Comparison of ENCODE assay signal across 14 cellular contexts in the genomic region with DNA sequence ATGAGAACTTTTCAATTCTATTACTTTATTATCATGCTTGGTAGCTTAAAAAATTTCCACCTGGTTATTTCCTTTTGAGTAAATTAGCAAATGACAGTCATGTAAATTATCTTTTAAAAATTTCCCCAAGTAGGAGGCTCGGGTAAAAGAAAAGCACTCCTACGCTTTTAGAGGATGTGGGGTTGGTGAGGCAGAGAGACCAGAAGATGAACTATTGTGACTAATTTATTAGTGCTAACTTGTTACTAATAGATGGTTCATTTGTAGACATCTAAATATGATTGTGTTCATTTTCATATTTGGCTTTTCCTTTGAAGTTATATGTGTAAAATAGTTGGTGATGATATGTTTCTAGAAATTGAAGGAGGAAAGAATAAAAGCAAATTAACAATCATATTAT. TPM values are rescaled to one million over a fixed set of nuclear protein-coding genes. Genes with fewer than 3 reads are reported as not detected.
A peak's percentile ranks its signal among the peaks of the same experiment; 100 is the strongest.
DNase-seq lines count a peak whose midpoint lies in the region; ATAC-seq and TF ChIP-seq lines count a peak whose summit lies in the region.
"Had no signal": no experiment of that assay in that cellular context is flagged by ENCODE, and none has a peak within 500 bp of the region (broad histone marks: within the 10 kb centered on the region; RNA-seq: fewer than 3 reads in every experiment).

No MANE protein-coding gene starts in this region.

- no peaks in the 10 kb centered on the region for H3K9me3 ChIP-seq in upper lobe of right lung
- H3K9me3 ChIP-seq: esophagus squamous epithelium had no signal

- DNase-seq in T-helper 1 cell (no peak), AML-193 (lab: John Stamatoyannopoulos, UW) (no peak), NCI-H1417 treated with DMSO at 0.1 percent for 48 hours (lab: John Stamatoyannopoulos, UW) (no peak), upper lobe of right lung (no peak)
- DNase-seq in central memory CD8-positive, alpha-beta T cell (ENCODE audit: low spot score in 2 of 2): no peak
- DNase-seq: amniotic stem cell, esophagus squamous epithelium, NCI-H2227 treated with DMSO at 0.1 percent for 48 hours, substantia nigra had no signal

- ATAC-seq in GM19467 (IDR thresholded peaks at IDR 0.05; ENCODE audit: unreplicated experiment): peak; percentile 72
- ATAC-seq in HG03060 (IDR thresholded peaks at IDR 0.05; ENCODE audit: low read depth, unreplicated experiment): peak; percentile 61
- no peak for ATAC-seq in central memory CD8-positive, alpha-beta T cell (replicated peaks; ENCODE audit: extremely low read depth, poor library complexity, severe bottlenecking)
- no peak for ATAC-seq in upper lobe of right lung

- intact Hi-C loops in upper lobe of right lung (cut with DNase I): no loop called here

- no peak for TF ChIP-seq CTCF in upper lobe of right lung (IDR thresholded peaks at IDR 0.05)

- H3K27ac Mint-ChIP-seq in T-helper 1 cell treated with Interleukin-12 subunit alpha and Interleukin-12 subunit beta and Interleukin-4 antibody, amounts not matched to agents 30 μg/mL and 1 μg/mL, for 36 hours: peak overlapping the region; percentile 74
- peak overlapping the region; percentile 41 for H3K27ac Mint-ChIP-seq in central memory CD8-positive, alpha-beta T cell (ENCODE audit: low read depth)

- H3K27ac ChIP-seq in upper lobe of right lung: no peak overlapping the region
- H3K27ac ChIP-seq: 22Rv1, esophagus squamous epithelium had no signal

- H3K27me3 ChIP-seq in upper lobe of right lung: no peaks in the 10 kb centered on the region
- H3K27me3 ChIP-seq: esophagus squamous epithelium had no signal

- no peaks in the 10 kb centered on the region for H3K36me3 ChIP-seq in upper lobe of right lung

- no peaks in the 10 kb centered on the region for H3K27me3 Mint-ChIP-seq in T-helper 1 cell treated with Interleukin-12 subunit alpha and Interleukin-12 subunit beta and Interleukin-4 antibody, amounts not matched to agents 30 μg/mL and 1 μg/mL, for 36 hours (ENCODE audit: low read depth)
- H3K27me3 Mint-ChIP-seq in central memory CD8-positive, alpha-beta T cell: no peaks in the 10 kb centered on the region

- peaks cover 44% of the 10 kb centered on the region for H3K4me1 Mint-ChIP-seq in T-helper 1 cell treated with Interleukin-12 subunit alpha and Interleukin-12 subunit beta and Interleukin-4 antibody, amounts not matched to agents 30 μg/mL and 1 μg/mL, for 36 hours (ENCODE audit: low read depth)
- peaks cover 66% of the 10 kb centered on the region for H3K4me1 Mint-ChIP-seq in central memory CD8-positive, alpha-beta T cell

- no peak overlapping the region for H3K4me3 ChIP-seq in upper lobe of right lung
- H3K4me3 ChIP-seq: esophagus squamous epithelium, lung had no signal

- H3K9me3 Mint-ChIP-seq in T-helper 1 cell treated with Interleukin-12 subunit alpha and Interleukin-12 subunit beta and Interleukin-4 antibody, amounts not matched to agents 30 μg/mL and 1 μg/mL, for 36 hours: no peaks in the 10 kb centered on the region
- no peaks in the 10 kb centered on the region for H3K9me3 Mint-ChIP-seq in central memory CD8-positive, alpha-beta T cell

- peak overlapping the region; percentile 5 for H3K4me3 Mint-ChIP-seq in T-helper 1 cell treated with Interleukin-12 subunit alpha and Interleukin-12 subunit beta and Interleukin-4 antibody, amounts not matched to agents 30 μg/mL and 1 μg/mL, for 36 hours
- no peak overlapping the region for H3K4me3 Mint-ChIP-seq in central memory CD8-positive, alpha-beta T cell

- H3K36me3 Mint-ChIP-seq in T-helper 1 cell treated with Interleukin-12 subunit alpha and Interleukin-12 subunit beta and Interleukin-4 antibody, amounts not matched to agents 30 μg/mL and 1 μg/mL, for 36 hours (ENCODE audit: low read depth): peaks cover 22% of the 10 kb centered on the region
- H3K36me3 Mint-ChIP-seq in central memory CD8-positive, alpha-beta T cell (ENCODE audit: insufficient read depth): peaks cover 12% of the 10 kb centered on the region

- no peaks in the 10 kb centered on the region for H3K4me1 ChIP-seq in upper lobe of right lung

RNA-seq across cellular contexts. Expression of a gene that starts 27.0 kb away (rescaled TPM):
- 34.0 TPM for total RNA-seq in upper lobe of right lung

Comparison
In these comparisons a context has a peak if more than half of its experiments do, and no peak if none do; other contexts are left out.
1. ATAC-seq: peak in GM19467 (single experiment) and HG03060 (single experiment); none in central memory CD8-positive, alpha-beta T cell (single experiment) and upper lobe of right lung (single experiment).